ENCODE assay signal across 19 cellular contexts in the genomic region with DNA sequence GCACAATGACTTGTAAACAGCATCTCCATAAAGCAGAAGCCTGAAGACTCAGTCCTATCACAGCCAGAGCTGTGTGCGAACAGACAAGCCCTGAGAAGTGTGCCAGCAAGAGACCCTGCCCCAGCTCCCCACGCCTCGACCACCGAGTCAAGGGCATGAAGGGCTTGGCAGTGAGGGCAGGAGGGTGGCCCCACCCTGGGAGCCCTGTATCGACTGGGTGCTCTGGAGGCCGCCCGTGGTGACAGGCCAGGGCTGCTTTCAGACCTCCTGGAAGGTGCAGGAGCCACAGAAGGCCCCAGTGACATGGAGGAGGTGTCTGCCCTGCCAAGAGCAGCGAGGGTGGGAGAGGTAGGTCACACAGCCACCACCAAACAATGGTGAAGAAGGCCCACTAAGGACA.
DNase-seq lines count a peak whose midpoint lies in the region; ATAC-seq and TF ChIP-seq lines count a peak whose summit lies in the region.
"Had no signal": no experiment of that assay in that cellular context is flagged by ENCODE, and none has a peak within 500 bp of the region (broad histone marks: within the 10 kb centered on the region; RNA-seq: fewer than 3 reads in every experiment).

No MANE protein-coding gene starts in this region.

- no peak overlapping the region for H4K8ac ChIP-seq in trophoblast cell (ENCODE audit: low read depth, low read length)

- no peak overlapping the region for H3K9ac ChIP-seq in trophoblast cell (ENCODE audit: low read length)

- H3K4ac ChIP-seq in trophoblast cell (ENCODE audit: low read depth, low read length): peak overlapping the region; percentile 63

- no peak overlapping the region for H2AFZ ChIP-seq in trophoblast cell (ENCODE audit: insufficient read depth, low read length, poor library complexity)

- H3K4me3 ChIP-seq in trophoblast cell (ENCODE audit: low read depth, low read length) (no peak overlapping the region), spleen (no peak overlapping the region)

- no peak overlapping the region for H4K91ac ChIP-seq in trophoblast cell (ENCODE audit: low read depth, low read length)

- H3K36me3 ChIP-seq in trophoblast cell (ENCODE audit: control insufficient read depth in 1 of 2, insufficient read depth in 2 of 2, low read length in 2 of 2) (peaks cover 0 to 3% of the 10 kb centered on the region in 2 experiments), spleen (peaks cover 0 to 15% (median 0%) of the 10 kb centered on the region in 6 donors)

- peak overlapping the region; percentile 24 for H3K4me3 Mint-ChIP-seq in activated T-cell treated with anti-CD3 and anti-CD28 coated beads, Interleukin-2, amount 50 U/mL, for 4 hours
- H3K4me3 Mint-ChIP-seq in activated CD4-positive, alpha-beta memory T cell treated with anti-CD3 and anti-CD28 coated beads for 36 hours: no peak overlapping the region
- H3K4me3 Mint-ChIP-seq in endothelial cell (ENCODE audit: unreplicated experiment): peak overlapping the region; percentile 4

- POLR2A ChIA-PET in activated CD4-positive, alpha-beta memory T cell treated with anti-CD3 and anti-CD28 coated beads for 36 hours (lab: Charles Lee): no interaction called here

- peaks cover 75% of the 10 kb centered on the region for H3K4me1 Mint-ChIP-seq in activated T-cell treated with anti-CD3 and anti-CD28 coated beads, Interleukin-2, amount 50 U/mL, for 4 hours (ENCODE audit: low read depth)
- peaks cover 76% of the 10 kb centered on the region for H3K4me1 Mint-ChIP-seq in activated CD4-positive, alpha-beta memory T cell treated with anti-CD3 and anti-CD28 coated beads for 36 hours (ENCODE audit: low read depth)
- peaks cover 64% of the 10 kb centered on the region for H3K4me1 Mint-ChIP-seq in endothelial cell (ENCODE audit: unreplicated experiment)

- H3K18ac ChIP-seq in trophoblast cell (ENCODE audit: low read length): peak overlapping the region; percentile 6

- H3K9me3 Mint-ChIP-seq in activated T-cell treated with anti-CD3 and anti-CD28 coated beads, Interleukin-2, amount 50 U/mL, for 4 hours: peaks cover 4% of the 10 kb centered on the region
- H3K9me3 Mint-ChIP-seq in activated CD4-positive, alpha-beta memory T cell treated with anti-CD3 and anti-CD28 coated beads for 36 hours: peaks cover 2% of the 10 kb centered on the region
- no peaks in the 10 kb centered on the region for H3K9me3 Mint-ChIP-seq in endothelial cell (ENCODE audit: unreplicated experiment)

- H3K27me3 Mint-ChIP-seq in activated T-cell treated with anti-CD3 and anti-CD28 coated beads, Interleukin-2, amount 50 U/mL, for 4 hours (ENCODE audit: low read depth): no peaks in the 10 kb centered on the region
- no peaks in the 10 kb centered on the region for H3K27me3 Mint-ChIP-seq in activated CD4-positive, alpha-beta memory T cell treated with anti-CD3 and anti-CD28 coated beads for 36 hours
- H3K27me3 Mint-ChIP-seq in endothelial cell (ENCODE audit: unreplicated experiment): peaks cover 20% of the 10 kb centered on the region

- CTCF ChIA-PET in activated CD4-positive, alpha-beta memory T cell treated with anti-CD3 and anti-CD28 coated beads for 36 hours (lab: Charles Lee): interaction anchor here (0.6 kb wide), 1 partner anchor 11 kb away, joined by 3 read pairs; no protein-coding TSS in a partner anchor

- no peak for DNase-seq in activated T-cell treated with anti-CD3 and anti-CD28 coated beads, Interleukin-2, amount 50 U/mL, for 4 hours
- no peak for DNase-seq in activated T-cell treated with anti-CD3 and anti-CD28 coated beads for 4 hours
- no peak for DNase-seq in activated CD4-positive, alpha-beta memory T cell treated with anti-CD3 and anti-CD28 coated beads for 36 hours
- no peak for DNase-seq in endothelial cell (ENCODE audit: low spot score)
- DNase-seq in trophoblast cell: no peak
- DNase-seq in NCI-H1436 (lab: John Stamatoyannopoulos, UW): no peak
- no peak for DNase-seq in spleen
- DNase-seq: ACHN, amygdala, hippocampal formation, kidney glomerular epithelial cell, mesendoderm, MM.1S, NCI-H1930, NCI-H446 treated with DMSO at 0.1 percent for 48 hours, occipital lobe had no signal

- ATAC-seq in activated T-cell treated with anti-CD3 and anti-CD28 coated beads, Interleukin-2, amount 50 U/mL, for 4 hours: no peak
- ATAC-seq in HG03378 (IDR thresholded peaks at IDR 0.05; ENCODE audit: unreplicated experiment): no peak
- ATAC-seq: right cardiac atrium had no signal

- WGBS in trophoblast cell (ENCODE audit: extremely low coverage, insufficient coverage, insufficient read length): no CpG with 5 or more reads among the region's 8 CpGs
- WGBS in spleen, 5 donors: 77 to 96% (median 84%) methylated on average over 3 to 8 of the region's 8 CpGs

- H3K79me1 ChIP-seq in trophoblast cell (ENCODE audit: low read length): peaks cover 7% of the 10 kb centered on the region

- H3K14ac ChIP-seq in trophoblast cell (ENCODE audit: low read length): no peak overlapping the region

- no peak for TF ChIP-seq POLR2A in spleen (IDR thresholded peaks at IDR 0.05)

- intact Hi-C loops in activated CD4-positive, alpha-beta memory T cell treated with anti-CD3 and anti-CD28 coated beads for 36 hours (cut with micrococcal nuclease): no loop called here
- intact Hi-C loops in spleen (cut with DNase I; ENCODE audit: low total_unique reads): no loop called here

- H3K4me2 ChIP-seq in trophoblast cell (ENCODE audit: low read length): no peak overlapping the region

- H3K4me1 ChIP-seq in trophoblast cell (ENCODE audit: control insufficient read depth in 1 of 2, insufficient read depth in 2 of 2, low read length in 2 of 2): peaks cover 12 to 19% of the 10 kb centered on the region in 2 experiments
- H3K4me1 ChIP-seq in spleen: peaks cover 30 to 92% (median 71%) of the 10 kb centered on the region in 6 donors

- peaks cover 10% of the 10 kb centered on the region for H3K36me3 Mint-ChIP-seq in activated T-cell treated with anti-CD3 and anti-CD28 coated beads, Interleukin-2, amount 50 U/mL, for 4 hours (ENCODE audit: insufficient read depth)
- H3K36me3 Mint-ChIP-seq in activated CD4-positive, alpha-beta memory T cell treated with anti-CD3 and anti-CD28 coated beads for 36 hours: peaks cover 14% of the 10 kb centered on the region
- peaks cover 5% of the 10 kb centered on the region for H3K36me3 Mint-ChIP-seq in endothelial cell (ENCODE audit: low read depth, unreplicated experiment)

- no peak overlapping the region for H2BK5ac ChIP-seq in trophoblast cell (ENCODE audit: low read depth, low read length, poor library complexity)

- H3K27ac Mint-ChIP-seq in activated CD4-positive, alpha-beta memory T cell treated with anti-CD3 and anti-CD28 coated beads for 36 hours: peak overlapping the region; percentile 59
- peak overlapping the region; percentile 12 for H3K27ac Mint-ChIP-seq in endothelial cell (ENCODE audit: unreplicated experiment)

- H3K27ac ChIP-seq in trophoblast cell (ENCODE audit: low read depth, low read length): no peak overlapping the region
- no peak overlapping the region for H3K27ac ChIP-seq in spleen
- H3K27ac ChIP-seq: VCaP had no signal

- TF ChIP-seq CTCF in endothelial cell (IDR thresholded peaks at IDR 0.05; ENCODE audit: unreplicated experiment) (no peak), spleen (IDR thresholded peaks at IDR 0.05 in 8 of 11, conservative IDR thresholded peaks at IDR 0.05 in 3 of 11) (no peak)

- no peak overlapping the region for H4K12ac ChIP-seq in trophoblast cell (ENCODE audit: low read depth, low read length)

- H2BK120ac ChIP-seq in trophoblast cell (ENCODE audit: insufficient read depth, low read length, poor library complexity): no peak overlapping the region

- no peak overlapping the region for H3K23ac ChIP-seq in trophoblast cell (ENCODE audit: low read length)

- H3K9me3 ChIP-seq in trophoblast cell (ENCODE audit: insufficient read depth, low read depth, low read length) (no peaks in the 10 kb centered on the region), spleen (no peaks in the 10 kb centered on the region)

- H2BK12ac ChIP-seq in trophoblast cell (ENCODE audit: low read length): no peak overlapping the region

- no peak overlapping the region for H2AK5ac ChIP-seq in trophoblast cell (ENCODE audit: low read length)

- H3K27me3 ChIP-seq in trophoblast cell (ENCODE audit: insufficient read depth, low read length) (no peaks in the 10 kb centered on the region), spleen (replicated peaks in 1 of 7) (no peaks in the 10 kb centered on the region)

- H3K79me2 ChIP-seq in trophoblast cell (ENCODE audit: control insufficient read depth, insufficient read depth, low read length, poor library complexity): peaks cover 42% of the 10 kb centered on the region
